Comparison of ENCODE assay signal across 16 cellular contexts in the genomic region with DNA sequence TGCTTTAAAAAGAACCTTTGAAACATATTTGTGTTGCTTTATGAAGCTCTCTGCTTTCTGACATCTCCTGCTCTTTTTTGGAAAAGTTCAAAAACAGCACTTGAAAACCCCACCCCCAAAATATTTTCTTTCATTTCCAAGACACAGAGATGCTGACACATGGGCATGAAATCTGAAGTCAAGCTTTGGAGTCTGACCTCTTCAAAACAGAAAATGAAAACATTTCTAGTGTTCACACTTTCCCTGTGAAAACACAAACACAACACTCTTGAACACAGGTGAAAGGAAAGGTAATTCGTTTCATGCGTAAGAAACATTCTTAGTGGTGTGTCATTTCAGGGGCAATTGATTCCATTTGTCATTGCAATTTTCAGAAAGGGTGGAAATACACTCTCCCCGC. TPM values are rescaled to one million over a fixed set of nuclear protein-coding genes. Genes with fewer than 3 reads are reported as not detected.
DNase-seq lines count a peak whose midpoint lies in the region; ATAC-seq, FAIRE-seq and TF ChIP-seq lines count a peak whose summit lies in the region.
"Had no signal": no experiment of that assay in that cellular context is flagged by ENCODE, and none has a peak within 500 bp of the region (broad histone marks: within the 10 kb centered on the region; RNA-seq: fewer than 3 reads in every experiment).

No MANE protein-coding gene starts in this region.

- H3K27me3 ChIP-seq in bronchial epithelial cell (ENCODE audit: control insufficient read depth, insufficient read depth, low read length) = no peaks in the 10 kb centered on the region

- no peak for ATAC-seq in GM18861 (IDR thresholded peaks at IDR 0.05; ENCODE audit: unreplicated experiment)
- ATAC-seq: HepG2 had no signal

- H3K4me3 Mint-ChIP-seq in endothelial cell (ENCODE audit: unreplicated experiment) = no peak overlapping the region
- H3K4me3 Mint-ChIP-seq: CD4-positive, alpha-beta T cell had no signal

- H3K4me1 ChIP-seq in HEK293 (ENCODE audit: control insufficient read depth, insufficient read depth, low read length) = no peaks in the 10 kb centered on the region

- no peak overlapping the region for H3K4me3 ChIP-seq in AG10803 (ENCODE audit: low read length)
- H3K4me3 ChIP-seq in HEK293 (ENCODE audit: low read depth, low read length) = no peak overlapping the region
- H3K4me3 ChIP-seq in bronchial epithelial cell (ENCODE audit: low read depth, low read length) = no peak overlapping the region
- H3K4me3 ChIP-seq: SK-N-MC had no signal

- H3K27ac ChIP-seq in HEK293 (ENCODE audit: extremely low read depth, low read depth, low read length) = no peak overlapping the region
- H3K27ac ChIP-seq: SK-N-MC had no signal

- TF ChIP-seq CTCF in AG10803 (conservative IDR thresholded peaks at IDR 0.05; ENCODE audit: low read length) (no peak), HEK293 (tag by site-specific recombination; IDR thresholded peaks at IDR 0.05) (no peak), bronchial epithelial cell (IDR thresholded peaks at IDR 0.05; ENCODE audit: insufficient read depth, low read length, severe bottlenecking) (no peak), endothelial cell (IDR thresholded peaks at IDR 0.05; ENCODE audit: unreplicated experiment) (no peak)

- H3K27me3 Mint-ChIP-seq in endothelial cell (ENCODE audit: unreplicated experiment) = peaks cover 1% of the 10 kb centered on the region

- H3K27ac Mint-ChIP-seq in endothelial cell (ENCODE audit: unreplicated experiment) = no peak overlapping the region
- H3K27ac Mint-ChIP-seq: CD4-positive, alpha-beta T cell had no signal

- H3K9me3 Mint-ChIP-seq in endothelial cell (ENCODE audit: unreplicated experiment) = no peaks in the 10 kb centered on the region
- H3K9me3 Mint-ChIP-seq: CD4-positive, alpha-beta T cell had no signal

- H3K4me1 Mint-ChIP-seq in endothelial cell (ENCODE audit: unreplicated experiment) = peaks cover 18% of the 10 kb centered on the region

- POLR2A ChIA-PET in HEK293 (lab: Yijun Ruan, JAX) = interaction anchor here (0.9 to 1.7 kb wide), 2 partner anchors 10 kb away, joined by 3 to 9 read pairs; a partner anchor contains a TSS

- peak; percentile 47 for DNase-seq in AG10803 (ENCODE audit: low read depth)
- DNase-seq in bronchial epithelial cell (ENCODE audit: low read depth) = no peak
- DNase-seq in kidney tubule cell (ENCODE audit: low spot score) = peak; percentile 23
- DNase-seq in endothelial cell (ENCODE audit: low spot score) = no peak
- DNase-seq in iPS-NIHi11 (ENCODE audit: low spot score) = no peak
- DNase-seq in stimulated activated naive CD4-positive, alpha-beta T cell (lab: John Stamatoyannopoulos, UW) = no peak
- DNase-seq: Calu3; CD4-positive, alpha-beta T cell; NCI-H1930; NCI-H2227 treated with DMSO at 0.1 percent for 48 hours; NCI-H69 had no signal

- CTCF ChIA-PET in HEK293 (lab: Yijun Ruan, JAX) = interaction anchor here (0.8 to 0.9 kb wide), 2 partner anchors 189 to 216 kb away, joined by 3 read pairs; no protein-coding TSS in a partner anchor

- no peaks in the 10 kb centered on the region for H3K36me3 ChIP-seq in HEK293 (ENCODE audit: control insufficient read depth in 2 of 2, insufficient read depth in 1 of 2, low read length in 2 of 2)
- H3K36me3 ChIP-seq in bronchial epithelial cell (ENCODE audit: control insufficient read depth, insufficient read depth, low read length) = no peaks in the 10 kb centered on the region

- peak; percentile 32 for FAIRE-seq in bronchial epithelial cell (lab: Jason Lieb, UNC)
- FAIRE-seq: H1, HepG2 had no signal

- H3K9me3 ChIP-seq in HEK293 (ENCODE audit: control insufficient read depth, insufficient read depth, low read depth, low read length) = no peaks in the 10 kb centered on the region

- no peaks in the 10 kb centered on the region for H3K36me3 Mint-ChIP-seq in endothelial cell (ENCODE audit: low read depth, unreplicated experiment)

TF ChIP-seq in HEK293, 187 proteins besides CTCF, POLR2A, EP300 and RAD21:
- TF ChIP-seq PRDM1 (tag by site-specific recombination; IDR thresholded peaks at IDR 0.05) (peak; percentile 54; the same call in 1 of the 2 replicates), ZNF561 (tag by site-specific recombination; IDR thresholded peaks at IDR 0.05; ENCODE audit: borderline replicate concordance) (no peak)

RNA-seq across cellular contexts. Expression of a gene that starts 10.8 kb away (rescaled TPM):
- total RNA-seq in bronchial epithelial cell (1.1 and 6.1 TPM in 2 replicates), endothelial cell (ENCODE audit: unreplicated experiment) (0.69 TPM)
- total RNA-seq: Calu3; CD4-positive, alpha-beta T cell; H1; HepG2 had no signal

Comparison
In these comparisons a context has a peak if more than half of its experiments do, and no peak if none do; other contexts are left out.
1. DNase-seq: peak in AG10803 (single experiment) and kidney tubule cell (single experiment); none in bronchial epithelial cell (single experiment), endothelial cell (single experiment), iPS-NIHi11 (single experiment) and stimulated activated naive CD4-positive, alpha-beta T cell (0 of 6).